Comparison of ENCODE assay signal across 1 cellular context in the genomic region with DNA sequence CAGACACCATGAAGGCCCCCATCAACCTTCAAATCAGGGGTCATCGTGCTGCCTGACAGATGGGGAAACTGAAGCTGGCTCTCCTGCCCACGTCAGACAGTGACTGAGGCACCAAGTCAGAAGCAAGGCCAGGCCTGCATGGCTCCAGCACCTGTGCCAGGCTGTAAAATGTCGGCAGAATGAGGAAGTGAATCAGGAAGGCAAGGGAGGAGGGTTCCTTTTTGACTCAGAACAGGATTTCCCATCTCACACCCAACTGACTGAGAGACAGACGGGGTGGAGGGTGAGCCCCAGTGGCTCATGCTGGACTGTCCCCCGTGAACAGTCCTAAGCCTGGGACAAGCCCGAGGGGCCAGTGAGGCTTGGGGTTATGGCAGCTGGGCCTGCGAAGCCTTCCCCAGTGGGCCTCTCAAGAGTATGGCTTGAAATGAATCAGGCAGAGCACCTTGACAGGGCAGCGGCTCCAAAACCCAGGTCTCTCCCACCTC.
TF ChIP-seq lines count a peak whose summit lies in the region.

No MANE protein-coding gene starts in this region.

TF ChIP-seq in K562, 482 proteins besides CTCF, POLR2A, EP300 and RAD21:
- TF ChIP-seq, protein P1, sequence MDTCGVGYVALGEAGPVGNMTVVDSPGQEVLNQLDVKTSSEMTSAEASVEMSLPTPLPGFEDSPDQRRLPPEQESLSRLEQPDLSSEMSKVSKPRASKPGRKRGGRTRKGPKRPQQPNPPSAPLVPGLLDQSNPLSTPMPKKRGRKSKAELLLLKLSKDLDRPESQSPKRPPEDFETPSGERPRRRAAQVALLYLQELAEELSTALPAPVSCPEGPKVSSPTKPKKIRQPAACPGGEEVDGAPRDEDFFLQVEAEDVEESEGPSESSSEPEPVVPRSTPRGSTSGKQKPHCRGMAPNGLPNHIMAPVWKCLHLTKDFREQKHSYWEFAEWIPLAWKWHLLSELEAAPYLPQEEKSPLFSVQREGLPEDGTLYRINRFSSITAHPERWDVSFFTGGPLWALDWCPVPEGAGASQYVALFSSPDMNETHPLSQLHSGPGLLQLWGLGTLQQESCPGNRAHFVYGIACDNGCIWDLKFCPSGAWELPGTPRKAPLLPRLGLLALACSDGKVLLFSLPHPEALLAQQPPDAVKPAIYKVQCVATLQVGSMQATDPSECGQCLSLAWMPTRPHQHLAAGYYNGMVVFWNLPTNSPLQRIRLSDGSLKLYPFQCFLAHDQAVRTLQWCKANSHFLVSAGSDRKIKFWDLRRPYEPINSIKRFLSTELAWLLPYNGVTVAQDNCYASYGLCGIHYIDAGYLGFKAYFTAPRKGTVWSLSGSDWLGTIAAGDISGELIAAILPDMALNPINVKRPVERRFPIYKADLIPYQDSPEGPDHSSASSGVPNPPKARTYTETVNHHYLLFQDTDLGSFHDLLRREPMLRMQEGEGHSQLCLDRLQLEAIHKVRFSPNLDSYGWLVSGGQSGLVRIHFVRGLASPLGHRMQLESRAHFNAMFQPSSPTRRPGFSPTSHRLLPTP (IDR thresholded peaks at IDR 0.05; ENCODE audit: borderline replicate concordance, extremely low read depth, insufficient read length): no peak
- peak; percentile 78 for TF ChIP-seq SPI1 (IDR thresholded peaks at IDR 0.05; ENCODE audit: borderline replicate concordance, low read depth, low read length)
